22 cellular contexts compared by ENCODE assay signal in the genomic region with DNA sequence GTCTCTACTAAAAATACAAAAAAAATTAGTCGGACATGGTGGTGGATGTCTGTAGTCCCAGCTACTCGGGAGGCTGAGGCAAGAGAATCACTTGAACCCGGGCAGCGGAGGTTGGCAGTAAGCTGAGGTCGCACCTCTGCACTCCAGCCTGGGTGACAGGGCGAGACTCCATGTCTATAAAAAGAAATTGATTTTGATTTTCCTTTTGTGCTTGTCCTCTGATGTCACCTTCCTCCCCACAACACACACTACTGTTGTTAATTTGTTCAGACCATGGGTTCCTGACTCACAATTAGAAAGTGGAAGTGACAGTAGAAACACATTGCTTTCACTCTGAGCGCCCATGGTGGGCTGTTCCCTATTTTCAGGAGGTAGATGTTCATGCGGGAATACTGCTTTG.
"Had no signal": no experiment of that assay in that cellular context is flagged by ENCODE, and none has a peak within 500 bp of the region (broad histone marks: within the 10 kb centered on the region; RNA-seq: fewer than 3 reads in every experiment).

No MANE protein-coding gene starts in this region.

- ATAC-seq: activated CD4-positive, CD25-positive, alpha-beta regulatory T cell treated with anti-CD3 and anti-CD28 coated beads, Interleukin-2, amount 50 U/mL, for 24 hours; activated T-cell treated with anti-CD3 and anti-CD28 coated beads, Interleukin-2, amount 50 U/mL, for 4 hours; activated T-helper 17 cell treated with anti-CD3 and anti-CD28 coated beads, Interleukin-2, amount 50 U/mL, for 72 hours; left lobe of liver; stimulated activated naive CD8-positive, alpha-beta T cell treated with anti-CD3 and anti-CD28 coated beads, Interleukin-15, amount 100 ng/mL, for 72 hours had no signal

- DNase-seq: activated CD4-positive, alpha-beta memory T cell treated with anti-CD3 and anti-CD28 coated beads, Interleukin-2, amount 10 ng/mL, durations not matched to agents 7 days and 5 days; activated CD4-positive, alpha-beta T cell treated with anti-CD3 and anti-CD28 coated beads for 48 hours; activated gamma-delta T cell treated with Interleukin-2 at 50 U/mL for 16 hours; activated naive CD4-positive, alpha-beta T cell treated with anti-CD3 and anti-CD28 coated beads, Interleukin-2, amount 50 U/mL, for 16 hours; activated T-cell treated with anti-CD3 and anti-CD28 coated beads, Interleukin-2, amount 50 U/mL, for 4 hours; amniotic stem cell; brain microvascular endothelial cell; foreskin fibroblast; head of caudate nucleus; naive B cell; nephron progenitor cell; retina; stimulated activated CD4-positive, alpha-beta T cell treated with anti-CD3 and anti-CD28 coated beads, Interleukin-1b, Interleukin-23, amount 100 ng/mL, for 48 hours; stimulated activated CD4-positive, alpha-beta T cell treated with anti-CD3 and anti-CD28 coated beads, Interleukin-4, amount 100 ng/mL, for 4 hours; stimulated activated CD8-positive, alpha-beta memory T cell treated with anti-CD3 and anti-CD28 coated beads, Interleukin-4, amount 100 ng/mL, for 48 hours; stimulated activated naive CD8-positive, alpha-beta T cell treated with anti-CD3 and anti-CD28 coated beads, Interleukin-15, amount 100 ng/mL, for 72 hours; T-helper 9 cell; uterus; WERI-Rb-1 had no signal
